Comparison of ENCODE assay signal across 11 cellular contexts in the genomic region with DNA sequence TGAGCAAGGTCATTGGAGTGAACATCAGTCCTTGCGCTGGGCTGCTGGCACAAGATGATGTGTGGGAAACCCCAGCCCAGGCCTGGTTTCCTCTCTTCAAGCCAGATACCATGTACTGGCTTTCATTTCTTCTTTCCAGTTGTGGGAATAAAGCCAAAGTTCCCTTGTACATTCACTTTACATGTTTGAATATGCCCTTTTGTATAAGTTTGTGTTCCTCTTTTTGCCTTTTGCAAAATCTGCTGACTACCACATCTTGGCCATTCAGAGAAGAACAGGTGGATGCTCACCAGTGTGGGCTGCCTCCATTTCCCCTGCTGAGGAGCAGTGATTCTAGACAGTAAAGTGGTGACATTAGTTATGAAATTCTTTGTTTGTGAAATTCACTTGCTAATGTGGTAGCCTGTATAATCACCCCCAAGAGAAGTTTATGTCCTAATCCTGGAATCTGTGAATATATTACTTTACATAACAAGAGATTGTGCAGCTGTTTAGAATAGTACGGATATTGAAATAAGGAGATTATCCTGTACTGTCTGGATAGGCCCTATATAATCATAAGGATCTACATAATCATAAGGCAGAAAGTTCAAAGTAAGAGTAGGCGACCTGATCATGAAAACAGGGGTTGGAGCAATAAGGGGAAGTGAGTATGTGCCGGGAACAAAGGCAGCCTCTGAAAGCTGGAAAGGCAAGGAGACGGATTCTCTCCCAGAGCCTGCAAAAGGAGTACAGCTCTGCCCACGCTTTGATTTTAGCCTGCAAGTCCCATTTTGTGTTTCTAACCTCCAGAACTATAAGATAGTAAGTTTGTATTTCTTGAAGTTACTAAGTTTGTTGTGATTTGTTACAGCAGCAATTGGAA. TPM values are rescaled to one million over a fixed set of nuclear protein-coding genes. Genes with fewer than 3 reads are reported as not detected.
DNase-seq lines count a peak whose midpoint lies in the region; ATAC-seq, FAIRE-seq and TF ChIP-seq lines count a peak whose summit lies in the region.
"Had no signal": no experiment of that assay in that cellular context is flagged by ENCODE, and none has a peak within 500 bp of the region (broad histone marks: within the 10 kb centered on the region; RNA-seq: fewer than 3 reads in every experiment).

No MANE protein-coding gene starts in this region.

- no peak for FAIRE-seq in GM12878 (lab: Jason Lieb, UNC)
- FAIRE-seq: small intestine had no signal

- H3K9me3 Mint-ChIP-seq in stimulated activated naive CD8-positive, alpha-beta T cell treated with anti-CD3 and anti-CD28 coated beads, Interleukin-15, Interleukin-2, amounts not matched to agents 100 ng/mL and 50 ng/mL, for 24 hours = no peaks in the 10 kb centered on the region
- H3K9me3 Mint-ChIP-seq in stimulated activated naive CD8-positive, alpha-beta T cell treated with anti-CD3 and anti-CD28 coated beads, Interleukin-15, amount 100 ng/mL, for 72 hours = no peaks in the 10 kb centered on the region

- no peaks in the 10 kb centered on the region for H3K79me2 ChIP-seq in GM12878 (ENCODE audit: control insufficient read depth, insufficient read depth, low read length)

- H3K27me3 ChIP-seq in GM12878 (replicated peaks in 1 of 2; ENCODE audit: control insufficient read depth in 2 of 2, insufficient read depth in 2 of 2, low read length in 1 of 2) = no peaks in the 10 kb centered on the region
- H3K27me3 ChIP-seq: gastrocnemius medialis had no signal

- WGBS in GM12878 (ENCODE audit: insufficient coverage, insufficient replicate concordance, low lambda C conversion rate, missing lambda C conversion rate) = 60% methylated on average over 6 of the region's 6 CpGs

- TF ChIP-seq CTCF in GM12878 (IDR thresholded peaks at IDR 0.05 in 2 of 3, conservative IDR thresholded peaks at IDR 0.05 in 1 of 3; ENCODE audit: control insufficient read depth in 2 of 3, extremely low read depth in 1 of 3, insufficient read depth in 1 of 3, low read depth in 3 of 3, low read length in 3 of 3) = no peak

- intact Hi-C loops in GM12878 (cut with micrococcal nuclease; ENCODE audit: unreplicated experiment) = no loop called here

- no peaks in the 10 kb centered on the region for H3K36me3 ChIP-seq in GM12878 (ENCODE audit: control insufficient read depth in 2 of 2, insufficient read depth in 2 of 2, low read length in 1 of 2)
- H3K36me3 ChIP-seq: gastrocnemius medialis had no signal

- RAD21 ChIA-PET in GM12878 (lab: Charles Lee; ENCODE audit: unreplicated experiment) = interaction anchor here (1.1 kb wide), 1 partner anchor 66 kb away, joined by 3 read pairs; no protein-coding TSS in a partner anchor

- POLR2A ChIA-PET in GM12878 (lab: Charles Lee) = no interaction called here

- peak overlapping the region; percentile 13 for H3K27ac Mint-ChIP-seq in stimulated activated naive CD8-positive, alpha-beta T cell treated with anti-CD3 and anti-CD28 coated beads, Interleukin-15, Interleukin-2, amounts not matched to agents 100 ng/mL and 50 ng/mL, for 24 hours
- H3K27ac Mint-ChIP-seq in stimulated activated naive CD8-positive, alpha-beta T cell treated with anti-CD3 and anti-CD28 coated beads, Interleukin-15, amount 100 ng/mL, for 72 hours = no peak overlapping the region

- BruUV-seq in GM12878 (replicated peaks; lab: Mats Ljungman, UMichigan) = no TSS peak

- peaks cover 33% of the 10 kb centered on the region for H3K4me1 Mint-ChIP-seq in stimulated activated naive CD8-positive, alpha-beta T cell treated with anti-CD3 and anti-CD28 coated beads, Interleukin-15, Interleukin-2, amounts not matched to agents 100 ng/mL and 50 ng/mL, for 24 hours (ENCODE audit: low read depth)
- peaks cover 57% of the 10 kb centered on the region for H3K4me1 Mint-ChIP-seq in stimulated activated naive CD8-positive, alpha-beta T cell treated with anti-CD3 and anti-CD28 coated beads, Interleukin-15, amount 100 ng/mL, for 72 hours

- CTCF ChIA-PET in GM12878 (lab: Yijun Ruan, JAX) = no interaction called here

- ATAC-seq in stimulated activated naive CD8-positive, alpha-beta T cell treated with anti-CD3 and anti-CD28 coated beads, Interleukin-15, amount 100 ng/mL, for 72 hours = no peak
- peak; percentile 47 for ATAC-seq in HG03342 (IDR thresholded peaks at IDR 0.05; ENCODE audit: unreplicated experiment)
- peak; percentile 86 for ATAC-seq in GM12878
- no peak for ATAC-seq in GM21526 (IDR thresholded peaks at IDR 0.05; ENCODE audit: low FRiP score, unreplicated experiment)
- ATAC-seq: gastrocnemius medialis had no signal

- DNase-seq in stimulated activated naive CD8-positive, alpha-beta T cell treated with anti-CD3 and anti-CD28 coated beads, Interleukin-15, amount 100 ng/mL, for 72 hours = no peak
- DNase-seq in GM12878 (ENCODE audit: low read depth, low spot score) = peak; percentile 69
- no peak for DNase-seq in T-helper 1 cell
- DNase-seq in foreskin melanocyte = no peak
- no peak for DNase-seq in SW480 (ENCODE audit: low spot score)
- DNase-seq: ACHN, small intestine had no signal

- no peaks in the 10 kb centered on the region for H3K36me3 Mint-ChIP-seq in stimulated activated naive CD8-positive, alpha-beta T cell treated with anti-CD3 and anti-CD28 coated beads, Interleukin-15, Interleukin-2, amounts not matched to agents 100 ng/mL and 50 ng/mL, for 24 hours (ENCODE audit: low read depth)

- no peak overlapping the region for H3K4me3 Mint-ChIP-seq in stimulated activated naive CD8-positive, alpha-beta T cell treated with anti-CD3 and anti-CD28 coated beads, Interleukin-15, Interleukin-2, amounts not matched to agents 100 ng/mL and 50 ng/mL, for 24 hours
- H3K4me3 Mint-ChIP-seq in stimulated activated naive CD8-positive, alpha-beta T cell treated with anti-CD3 and anti-CD28 coated beads, Interleukin-15, amount 100 ng/mL, for 72 hours = no peak overlapping the region

- H3K4me3 ChIP-seq in GM12878 = no peak overlapping the region
- H3K4me3 ChIP-seq: gastrocnemius medialis had no signal

- TF ChIP-seq RAD21 in GM12878 (IDR thresholded peaks at IDR 0.05; ENCODE audit: insufficient read depth, low read depth, low read length) = no peak

- TF ChIP-seq EP300 in GM12878 (IDR thresholded peaks at IDR 0.05; ENCODE audit: borderline replicate concordance in 1 of 2, control insufficient read depth in 1 of 2, low read depth in 2 of 2, low read length in 2 of 2) = 0 out of 4 replicates have a peak, but pooled peaks of 1 of the 2 experiments have one; percentile 19

- peaks cover 14% of the 10 kb centered on the region for H3K4me1 ChIP-seq in GM12878 (ENCODE audit: control insufficient read depth, insufficient read depth, low read length)
- H3K4me1 ChIP-seq: gastrocnemius medialis had no signal

- no peak overlapping the region for H3K27ac ChIP-seq in GM12878 (ENCODE audit: control insufficient read depth, insufficient read depth)
- H3K27ac ChIP-seq: gastrocnemius medialis had no signal

- no peaks in the 10 kb centered on the region for H3K27me3 Mint-ChIP-seq in stimulated activated naive CD8-positive, alpha-beta T cell treated with anti-CD3 and anti-CD28 coated beads, Interleukin-15, Interleukin-2, amounts not matched to agents 100 ng/mL and 50 ng/mL, for 24 hours
- H3K27me3 Mint-ChIP-seq in stimulated activated naive CD8-positive, alpha-beta T cell treated with anti-CD3 and anti-CD28 coated beads, Interleukin-15, amount 100 ng/mL, for 72 hours = no peaks in the 10 kb centered on the region

- H3K9ac ChIP-seq in GM12878 (ENCODE audit: control insufficient read depth, insufficient read depth, low read length) = no peak overlapping the region

- no peak overlapping the region for H2AFZ ChIP-seq in GM12878 (ENCODE audit: control insufficient read depth, low read depth, low read length)

- TF ChIP-seq POLR2A in GM12878 (IDR thresholded peaks at IDR 0.05; ENCODE audit: low read depth, low read length) = no peak

- in situ Hi-C loops in GM12878 (cut with MboI) = no loop called here

- SMC1A ChIA-PET in GM12878 (lab: Charles Lee; ENCODE audit: uncharacterized antibody, unreplicated experiment) = interaction anchor here (1.1 kb wide), 1 partner anchor 13 kb away, joined by 4 read pairs; no protein-coding TSS in a partner anchor

- H4K20me1 ChIP-seq in GM12878 (ENCODE audit: control insufficient read depth, insufficient read depth) = no peaks in the 10 kb centered on the region

- H3K4me2 ChIP-seq in GM12878 (ENCODE audit: control insufficient read depth, insufficient read depth) = no peak overlapping the region

- peaks cover 3% of the 10 kb centered on the region; the same call in 1 of the 3 replicates for H3K9me3 ChIP-seq in GM12878 (replicated peaks; ENCODE audit: control insufficient read depth, insufficient read depth, low read length)
- H3K9me3 ChIP-seq: gastrocnemius medialis had no signal

TF ChIP-seq in GM12878, 131 proteins besides CTCF, POLR2A, EP300 and RAD21 (continues in another document):
- TF ChIP-seq BMI1 (IDR thresholded peaks at IDR 0.05; ENCODE audit: borderline replicate concordance) (no peak), SPI1 (IDR thresholded peaks at IDR 0.05; ENCODE audit: borderline replicate concordance, insufficient read depth, low read depth, low read length) (peak; percentile 86), RUNX3 (IDR thresholded peaks at IDR 0.05; ENCODE audit: low read length) (peak; percentile 51), NFIC (IDR thresholded peaks at IDR 0.05; ENCODE audit: low read depth, low read length) (peak; percentile 63)

RNA-seq across cellular contexts. Expression of gene AOAH, which starts 18.8 kb away (rescaled TPM):
- 7.9 and 11.0 TPM in 2 replicates for total RNA-seq in GM12878 (2013; cell fraction: nucleolus; rRNA removed)
- 1.1 and 1.9 TPM in 2 replicates for total RNA-seq in GM12878 (2014; rRNA removed)
- 2.7 and 2.9 TPM in 2 replicates for total RNA-seq in GM12878 (2014; rRNA removed; fragmentation: Illumina TruSeq; extraction: Trizol)
- total RNA-seq in GM12878 (2021) = 1.3 and 1.6 TPM in 2 replicates
- 0.26 TPM for polyA plus RNA-seq in GM12878 (2011; ENCODE audit: low read depth)
- polyA plus RNA-seq in GM12878 (2011; rRNA removed) = 0.37 and 1.0 TPM in 2 replicates
- 0.15 and 0.24 TPM in 2 replicates for polyA plus RNA-seq in GM12878 (2011; cell fraction: cytosol; rRNA removed)
- 0.76 and 0.99 TPM in 2 replicates for polyA plus RNA-seq in GM12878 (2011; cell fraction: nucleus; rRNA removed)
- 0.14 TPM in 2 replicates for polyA plus RNA-seq in GM12878 (2012)
- 0.90 and 1.7 TPM in 2 replicates for polyA plus RNA-seq in GM12878 (2014; fragmentation: Illumina TruSeq; extraction: Trizol)
- 1 to 10 TPM; 2.2 to 2.8 TPM for polyA plus RNA-seq in GM12878 (2014; fragmentation: Nextera tagmentation; extraction: Ambion mirVana)
- 0.49 and 2.0 TPM in 2 replicates for polyA plus RNA-seq in GM12878 (2014; rRNA removed)
- under 1 TPM; 0.32 to 0.70 TPM for polyA plus RNA-seq in GM12878 (2016; fragmentation: Nextera tagmentation; extraction: Ambion mirVana)
- 0.37 and 0.41 TPM in 2 replicates for polyA minus RNA-seq in GM12878 (2011; rRNA and poly(A)+ RNA removed)
- polyA minus RNA-seq in GM12878 (2011; cell fraction: cytosol; rRNA and poly(A)+ RNA removed) = not detected in 2 replicates
- 0.48 and 1.1 TPM in 2 replicates for polyA minus RNA-seq in GM12878 (2011; cell fraction: nucleus; rRNA and poly(A)+ RNA removed)

Comparison
In these comparisons a context has a peak if more than half of its experiments do, and no peak if none do; other contexts are left out.
1. ATAC-seq: peak in HG03342 (single experiment) and GM12878 (single experiment); none in stimulated activated naive CD8-positive, alpha-beta T cell treated with anti-CD3 and anti-CD28 coated beads, Interleukin-15, amount 100 ng/mL, for 72 hours (single experiment) and GM21526 (single experiment).